In the genomic region with DNA sequence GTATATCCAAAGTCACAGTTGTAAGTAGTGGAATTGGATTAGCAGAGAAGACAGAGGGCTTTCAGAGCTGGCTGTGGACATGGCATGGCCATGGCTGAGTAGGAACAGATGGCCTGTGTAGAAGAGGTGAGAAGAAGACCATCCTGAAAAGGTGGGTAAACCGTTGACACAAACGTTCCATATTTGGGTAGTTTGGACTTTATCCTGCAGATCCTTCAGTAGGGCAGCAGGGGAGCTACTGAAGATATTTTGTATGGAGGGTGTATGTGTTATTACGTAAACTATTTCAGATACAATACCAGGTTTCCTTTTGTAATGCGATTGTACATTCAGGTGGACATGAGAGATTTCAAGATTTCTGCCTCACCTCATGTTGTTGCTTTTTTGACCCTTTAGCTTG, we compare ENCODE assay signal across 11 cellular contexts. TPM values are rescaled to one million over a fixed set of nuclear protein-coding genes. Genes with fewer than 3 reads are reported as not detected.
DNase-seq lines count a peak whose midpoint lies in the region; ATAC-seq and TF ChIP-seq lines count a peak whose summit lies in the region.
"Had no signal": no experiment of that assay in that cellular context is flagged by ENCODE, and none has a peak within 500 bp of the region (broad histone marks: within the 10 kb centered on the region; RNA-seq: fewer than 3 reads in every experiment).

No MANE protein-coding gene starts in this region.

- peaks cover 57% of the 10 kb centered on the region for H3K4me1 Mint-ChIP-seq in activated CD8-positive, alpha-beta memory T cell treated with anti-CD3 and anti-CD28 coated beads, Interleukin-2, amount 10 ng/mL, durations not matched to agents 7 days and 5 days

- H3K9ac ChIP-seq in OCI-LY3 (ENCODE audit: low read length) = no peak overlapping the region

- H3K27ac ChIP-seq in OCI-LY3 (ENCODE audit: low read length) (no peak overlapping the region), gastrocnemius medialis (peak overlapping the region; percentile 94 to 100 (median 98)), left lung (no peak overlapping the region)

- no peak for DNase-seq in activated CD8-positive, alpha-beta memory T cell treated with anti-CD3 and anti-CD28 coated beads, Interleukin-2, amount 10 ng/mL, durations not matched to agents 7 days and 5 days
- DNase-seq in activated CD8-positive, alpha-beta memory T cell treated with anti-CD3 and anti-CD28 coated beads, Interleukin-2, amount 50 U/mL, for 48 hours = no peak
- DNase-seq in epithelial cell of proximal tubule (ENCODE audit: low read depth) = no peak
- no peak for DNase-seq in gastrocnemius medialis
- DNase-seq in NCI-H1105 (lab: John Stamatoyannopoulos, UW) = no peak
- no peak for DNase-seq in left lung
- DNase-seq: activated CD4-positive, alpha-beta T cell treated with anti-CD3 and anti-CD28 coated beads, Interleukin-2, amount 50 U/mL, for 4 hours; effector memory CD4-positive, alpha-beta T cell; NCI-H2107 had no signal

- peak overlapping the region; percentile 35 for H3K27ac Mint-ChIP-seq in activated CD8-positive, alpha-beta memory T cell treated with anti-CD3 and anti-CD28 coated beads, Interleukin-2, amount 10 ng/mL, durations not matched to agents 7 days and 5 days

- peaks cover 23% of the 10 kb centered on the region for H3K36me3 Mint-ChIP-seq in activated CD8-positive, alpha-beta memory T cell treated with anti-CD3 and anti-CD28 coated beads, Interleukin-2, amount 10 ng/mL, durations not matched to agents 7 days and 5 days

- intact Hi-C loops in gastrocnemius medialis (cut with DNase I; ENCODE audit: low total_unique reads) = no loop called here
- intact Hi-C loops in left lung (cut with DNase I) = no loop called here

- in situ Hi-C loops in gastrocnemius medialis (cut with MboI; ENCODE audit: low sequenced_read_pairs in 4 of 4) = no loop called here

- no peak for TF ChIP-seq POLR2A in gastrocnemius medialis (IDR thresholded peaks at IDR 0.05)

- peaks cover 53% of the 10 kb centered on the region for H3K79me2 ChIP-seq in OCI-LY3 (ENCODE audit: low read length)

- peaks cover 13% of the 10 kb centered on the region for H3K4me1 ChIP-seq in OCI-LY3 (ENCODE audit: low read length)
- peaks cover 85 to 92% of the 10 kb centered on the region in 2 donors for H3K4me1 ChIP-seq in gastrocnemius medialis
- H3K4me1 ChIP-seq in left lung = peaks cover 15 to 47% of the 10 kb centered on the region in 2 donors

- H3K9me3 ChIP-seq in OCI-LY3 (ENCODE audit: insufficient read depth, low read length) = no peaks in the 10 kb centered on the region
- H3K9me3 ChIP-seq in gastrocnemius medialis = no peaks in the 10 kb centered on the region
- H3K9me3 ChIP-seq in left lung = no peaks in the 10 kb centered on the region

- no peaks in the 10 kb centered on the region for H3K27me3 ChIP-seq in OCI-LY3 (ENCODE audit: low read depth, low read length)
- H3K27me3 ChIP-seq in gastrocnemius medialis = no peaks in the 10 kb centered on the region
- H3K27me3 ChIP-seq in left lung = no peaks in the 10 kb centered on the region

- H4K20me1 ChIP-seq in OCI-LY3 (ENCODE audit: insufficient read depth, low read length) = no peaks in the 10 kb centered on the region

- H3K4me2 ChIP-seq in OCI-LY3 (ENCODE audit: low read length) = peak overlapping the region; percentile 88; the same call in 1 of the 2 replicates

- no peak for ATAC-seq in activated CD8-positive, alpha-beta memory T cell treated with anti-CD3 and anti-CD28 coated beads, Interleukin-2, amount 10 ng/mL, durations not matched to agents 7 days and 5 days
- ATAC-seq in gastrocnemius medialis (no peak), left lung (no peak), HG03378 (IDR thresholded peaks at IDR 0.05; ENCODE audit: unreplicated experiment) (no peak)

- H3K36me3 ChIP-seq in OCI-LY3 (replicated peaks; ENCODE audit: low read depth, low read length) (peaks cover 10% of the 10 kb centered on the region), gastrocnemius medialis (peaks cover 0 to 25% of the 10 kb centered on the region in 2 donors), left lung (peaks cover 0 to 38% of the 10 kb centered on the region in 2 donors)

- CTCF ChIA-PET in activated CD8-positive, alpha-beta memory T cell treated with anti-CD3 and anti-CD28 coated beads, Interleukin-2, amount 10 ng/mL, durations not matched to agents 7 days and 5 days (lab: Charles Lee) = interaction anchor here (1.5 to 9.7 kb wide), 3 partner anchors 13 to 206 kb away, joined by 3 to 87 read pairs (median 34); a partner anchor contains a TSS

- no peak overlapping the region for H3K4me3 ChIP-seq in OCI-LY3 (ENCODE audit: low read length)
- peak overlapping the region; percentile 78 for H3K4me3 ChIP-seq in epithelial cell of proximal tubule (ENCODE audit: low read depth, low read length)
- H3K4me3 ChIP-seq in gastrocnemius medialis = peak overlapping the region; percentile 78 to 82 (median 80)
- peak overlapping the region in 1 of 2 donors; percentile 65 for H3K4me3 ChIP-seq in left lung

- H2AFZ ChIP-seq in OCI-LY3 (ENCODE audit: low read depth, low read length) = no peak overlapping the region

- TF ChIP-seq CTCF in OCI-LY3 (IDR thresholded peaks at IDR 0.05; ENCODE audit: low read depth, low read length) = no peak
- TF ChIP-seq CTCF in epithelial cell of proximal tubule (conservative IDR thresholded peaks at IDR 0.05; ENCODE audit: low read depth, low read length) = peak; percentile 3
- no peak for TF ChIP-seq CTCF in gastrocnemius medialis (IDR thresholded peaks at IDR 0.05 in 4 of 5, conservative IDR thresholded peaks at IDR 0.05 in 1 of 5)
- no peak for TF ChIP-seq CTCF in left lung (IDR thresholded peaks at IDR 0.05)

- H3K9me3 Mint-ChIP-seq in activated CD8-positive, alpha-beta memory T cell treated with anti-CD3 and anti-CD28 coated beads, Interleukin-2, amount 10 ng/mL, durations not matched to agents 7 days and 5 days (ENCODE audit: low read depth) = no peaks in the 10 kb centered on the region

- no peaks in the 10 kb centered on the region for H3K27me3 Mint-ChIP-seq in activated CD8-positive, alpha-beta memory T cell treated with anti-CD3 and anti-CD28 coated beads, Interleukin-2, amount 10 ng/mL, durations not matched to agents 7 days and 5 days

- H3K4me3 Mint-ChIP-seq in activated CD8-positive, alpha-beta memory T cell treated with anti-CD3 and anti-CD28 coated beads, Interleukin-2, amount 10 ng/mL, durations not matched to agents 7 days and 5 days = peak overlapping the region; percentile 97

RNA-seq across cellular contexts. Expression of a gene that starts 1.6 kb away (rescaled TPM):
- total RNA-seq in activated CD8-positive, alpha-beta memory T cell treated with anti-CD3 and anti-CD28 coated beads, Interleukin-2, amount 10 ng/mL, durations not matched to agents 7 days and 5 days = 10 to 100 TPM; 32.4 to 49.6 TPM
- total RNA-seq in epithelial cell of proximal tubule = 49.2 and 60.5 TPM in 2 replicates
- total RNA-seq in gastrocnemius medialis = 100 to 1,000 TPM; 141 to 206 (median 186) TPM
- total RNA-seq in left lung = 10 to 100 TPM; 24.5 to 33.3 TPM

RNA-seq across cellular contexts. Expression of a gene that starts 8.9 kb away (rescaled TPM):
- 10 to 100 TPM; 13.5 to 14.5 TPM for total RNA-seq in activated CD8-positive, alpha-beta memory T cell treated with anti-CD3 and anti-CD28 coated beads, Interleukin-2, amount 10 ng/mL, durations not matched to agents 7 days and 5 days
- total RNA-seq in epithelial cell of proximal tubule (14.2 and 24.5 TPM in 2 replicates), gastrocnemius medialis (1,000 to 10,000 TPM in 2 of 4 donors, 100 to 1,000 TPM in 2; 725 to 1,282 (median 1,051) TPM), left lung (10 to 100 TPM; 17.2 to 34.4 TPM)

RNA-seq across cellular contexts. Expression of a gene that starts 24.3 kb away (rescaled TPM):
- 100 to 1,000 TPM in 1 of 2 experiments, 10 to 100 TPM in 1; 70.1 to 104 TPM for total RNA-seq in activated CD8-positive, alpha-beta memory T cell treated with anti-CD3 and anti-CD28 coated beads, Interleukin-2, amount 10 ng/mL, durations not matched to agents 7 days and 5 days
- 77.0 and 86.9 TPM in 2 replicates for total RNA-seq in epithelial cell of proximal tubule
- total RNA-seq in gastrocnemius medialis = 10 to 100 TPM; 23.0 to 41.4 (median 34.8) TPM
- total RNA-seq in left lung = 10 to 100 TPM; 37.1 to 47.1 TPM

RNA-seq across cellular contexts. Expression of a gene that starts 32.4 kb away (rescaled TPM):
- total RNA-seq in activated CD8-positive, alpha-beta memory T cell treated with anti-CD3 and anti-CD28 coated beads, Interleukin-2, amount 10 ng/mL, durations not matched to agents 7 days and 5 days = under 1 TPM in 1 of 2 experiments, not detected in 1; 0.09 TPM
- not detected in 2 replicates for total RNA-seq in epithelial cell of proximal tubule
- total RNA-seq in gastrocnemius medialis = 1 to 10 TPM in 1 of 4 donors, under 1 TPM in 3; 0.13 to 2.3 (median 0.69) TPM
- not detected for total RNA-seq in left lung

Comparison
In these comparisons a context has a peak if more than half of its experiments do, and no peak if none do; other contexts are left out.
1. H3K27ac ChIP-seq: peak in gastrocnemius medialis (4 of 4); none in OCI-LY3 (single experiment) and left lung (0 of 2).
2. RNA of a gene that starts 8.9 kb away (total RNA-seq): 725 to 1,282 TPM in gastrocnemius medialis; 17.2 to 34.4 TPM in left lung, 13.5 to 14.5 TPM in activated CD8-positive, alpha-beta memory T cell treated with anti-CD3 and anti-CD28 coated beads, Interleukin-2, amount 10 ng/mL, durations not matched to agents 7 days and 5 days and 14.2 to 24.5 TPM in epithelial cell of proximal tubule; every median in the first group is over 10 times any median in the second.